Comparison of ENCODE assay signal across 8 cellular contexts in the genomic region with DNA sequence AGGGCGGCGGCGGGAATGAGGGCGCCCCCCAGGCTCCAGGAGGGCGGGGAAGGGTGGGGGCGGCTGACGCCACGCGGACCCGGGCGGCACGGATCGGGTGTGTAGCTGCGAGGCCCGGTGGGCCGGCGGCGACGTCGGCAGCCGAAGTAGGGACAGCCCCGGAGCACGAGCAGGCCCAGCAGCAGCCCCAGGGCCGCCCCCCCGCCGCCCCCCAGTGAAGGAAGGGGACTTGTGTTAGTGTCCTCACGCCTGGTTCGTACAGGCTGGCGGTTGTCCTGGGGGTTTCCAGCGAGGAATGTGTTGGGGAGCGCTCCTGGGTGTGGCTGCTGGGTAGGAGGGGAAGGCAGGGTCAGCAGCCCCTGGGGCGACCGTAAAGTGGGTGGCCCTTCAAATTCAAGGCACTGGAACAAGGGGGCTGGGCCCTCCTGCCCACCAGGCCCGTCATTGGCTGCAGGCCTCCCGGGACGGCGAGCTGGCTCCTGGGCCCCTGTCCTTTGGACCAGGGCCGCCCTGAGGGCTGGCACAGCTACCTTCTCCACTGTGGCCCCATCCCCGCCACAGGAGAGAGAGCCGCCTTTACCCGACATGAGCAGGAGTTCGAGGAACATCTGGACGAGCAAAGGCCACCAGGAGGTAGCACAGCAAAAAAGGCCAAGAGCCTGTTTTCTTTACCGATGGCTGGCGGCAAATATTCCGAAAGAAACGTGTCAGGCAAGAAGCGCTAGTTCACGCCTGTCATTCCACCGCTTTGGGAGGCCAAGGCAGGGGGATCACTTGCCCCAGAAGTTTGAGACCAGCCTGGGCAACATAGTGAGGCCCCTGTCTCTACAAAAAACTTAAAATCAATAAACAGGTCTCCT. TPM values are rescaled to one million over a fixed set of nuclear protein-coding genes. Genes with fewer than 3 reads are reported as not detected.
DNase-seq lines count a peak whose midpoint lies in the region; FAIRE-seq and TF ChIP-seq lines count a peak whose summit lies in the region.

No MANE protein-coding gene starts in this region.

- H3K4me3 ChIP-seq in ascending aorta (peak overlapping the region; percentile 71 to 86), iPS-18a (ENCODE audit: low read length) (peak overlapping the region; percentile 70), small intestine (ENCODE audit: low read depth in 1 of 2, low read length in 2 of 2) (peak overlapping the region; percentile 64 to 92)

- FAIRE-seq in small intestine (lab: Jason Lieb, UNC): no peak

- intact Hi-C loops in ascending aorta (cut with DNase I): loop anchor here (2.0 kb wide), 3 partner anchors 67 to 213 kb away; a partner anchor contains a TSS

- H3K27ac ChIP-seq in ascending aorta (peak overlapping the region; percentile 88 to 94), iPS-18a (ENCODE audit: low read length) (no peak overlapping the region), small intestine (ENCODE audit: low read depth in 1 of 2, low read length in 1 of 2) (peak overlapping the region; percentile 89 to 98)

- H3K27me3 ChIP-seq in ascending aorta (no peaks in the 10 kb centered on the region), iPS-18a (ENCODE audit: control insufficient read depth, insufficient read depth, low read length) (peaks cover 4% of the 10 kb centered on the region), small intestine (ENCODE audit: control insufficient read depth in 2 of 2, insufficient read depth in 2 of 2, low read length in 2 of 2) (no peaks in the 10 kb centered on the region)

- H3K4me1 ChIP-seq in ascending aorta (peaks cover 10 to 19% of the 10 kb centered on the region in 2 donors), iPS-18a (ENCODE audit: control insufficient read depth, low read depth, low read length) (peaks cover 10% of the 10 kb centered on the region), small intestine (ENCODE audit: control insufficient read depth in 2 of 2, insufficient read depth in 1 of 2, low read depth in 1 of 2, low read length in 1 of 2) (peaks cover 2 to 10% of the 10 kb centered on the region in 2 donors)

- peak overlapping the region; percentile 37 for H3K9ac ChIP-seq in iPS-18a (ENCODE audit: low read length)

- DNase-seq in stimulated activated CD4-positive, alpha-beta T cell treated with anti-CD3 and anti-CD28 coated beads, Interleukin-15, amount 100 ng/mL, for 24 hours: peak; percentile 52
- DNase-seq in stimulated activated CD4-positive, alpha-beta T cell treated with anti-CD3 and anti-CD28 coated beads, Interleukin-12 subunit alpha, Interleukin-12 subunit beta, amount 100 ng/mL, for 4 hours: no peak
- DNase-seq in LHCN-M2 (ENCODE audit: low read depth): peak; percentile 36
- no peak for DNase-seq in ascending aorta (ENCODE audit: low spot score in 2 of 2)
- DNase-seq in small intestine: peak; percentile 75
- no peak for DNase-seq in NCI-H1436 (lab: John Stamatoyannopoulos, UW)
- no peak for DNase-seq in NCI-H2171 (lab: John Stamatoyannopoulos, UW)

- no peak for TF ChIP-seq CTCF in ascending aorta (IDR thresholded peaks at IDR 0.05)

- WGBS in small intestine, 3 donors: 1 to 11% (median 10%) methylated on average over 33 to 50 of the region's 50 CpGs

- H3K9me3 ChIP-seq in ascending aorta (no peaks in the 10 kb centered on the region), iPS-18a (ENCODE audit: control insufficient read depth, low read depth, low read length) (no peaks in the 10 kb centered on the region), small intestine (ENCODE audit: control insufficient read depth, low read depth) (no peaks in the 10 kb centered on the region)

- H3K36me3 ChIP-seq in ascending aorta: peaks cover 19 to 20% of the 10 kb centered on the region in 2 donors
- H3K36me3 ChIP-seq in iPS-18a (ENCODE audit: control insufficient read depth, low read depth, low read length): peaks cover 9% of the 10 kb centered on the region
- peaks cover 0 to 4% of the 10 kb centered on the region in 2 donors for H3K36me3 ChIP-seq in small intestine (ENCODE audit: control insufficient read depth in 2 of 2, insufficient read depth in 2 of 2, low read length in 2 of 2)

RNA-seq across cellular contexts. Expression of a gene that starts 0.8 kb away (rescaled TPM):
- total RNA-seq in LHCN-M2 (2014; rRNA removed) (54.7 TPM in 2 replicates), ascending aorta (80.3 TPM)
- 32.3 TPM for polyA plus RNA-seq in LHCN-M2 (2012)
- polyA plus RNA-seq in small intestine: 10 to 100 TPM; 21.2 to 43.9 (median 25.4) TPM

RNA-seq across cellular contexts. Expression of a gene that starts 24.4 kb away (rescaled TPM):
- total RNA-seq in LHCN-M2 (2014; rRNA removed): 29.0 and 34.4 TPM in 2 replicates
- polyA plus RNA-seq in LHCN-M2 (2012): 12.0 TPM
- 72.2 TPM for total RNA-seq in ascending aorta
- 1 to 10 TPM; 4.9 to 9.6 (median 6.5) TPM for polyA plus RNA-seq in small intestine

Comparison
In these comparisons a context has a peak if more than half of its experiments do, and no peak if none do; other contexts are left out.
1. DNase-seq: peak in stimulated activated CD4-positive, alpha-beta T cell treated with anti-CD3 and anti-CD28 coated beads, Interleukin-15, amount 100 ng/mL, for 24 hours (single experiment), LHCN-M2 (single experiment) and small intestine (single experiment); none in stimulated activated CD4-positive, alpha-beta T cell treated with anti-CD3 and anti-CD28 coated beads, Interleukin-12 subunit alpha, Interleukin-12 subunit beta, amount 100 ng/mL, for 4 hours (single experiment), ascending aorta (0 of 2), NCI-H1436 (single experiment) and NCI-H2171 (single experiment).
2. Peak in every context shown above with its lines, with median percentiles within 50 percentile points of each other: H3K4me3 ChIP-seq.